Comparison of ENCODE assay signal across 8 cellular contexts in genomic region chr14:64503434-64504309, GRCh38. TPM values are rescaled to one million over a fixed set of nuclear protein-coding genes. Genes with fewer than 3 reads are reported as not detected.
DNase-seq lines count a peak whose midpoint lies in the region; TF ChIP-seq lines count a peak whose summit lies in the region.

A gene with protein sequence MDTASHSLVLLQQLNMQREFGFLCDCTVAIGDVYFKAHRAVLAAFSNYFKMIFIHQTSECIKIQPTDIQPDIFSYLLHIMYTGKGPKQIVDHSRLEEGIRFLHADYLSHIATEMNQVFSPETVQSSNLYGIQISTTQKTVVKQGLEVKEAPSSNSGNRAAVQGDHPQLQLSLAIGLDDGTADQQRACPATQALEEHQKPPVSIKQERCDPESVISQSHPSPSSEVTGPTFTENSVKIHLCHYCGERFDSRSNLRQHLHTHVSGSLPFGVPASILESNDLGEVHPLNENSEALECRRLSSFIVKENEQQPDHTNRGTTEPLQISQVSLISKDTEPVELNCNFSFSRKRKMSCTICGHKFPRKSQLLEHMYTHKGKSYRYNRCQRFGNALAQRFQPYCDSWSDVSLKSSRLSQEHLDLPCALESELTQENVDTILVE (minus strand): TSS chr14:64503838. CDS start chr14:64490533, 13,305 bp downstream.

- H3K4me1 Mint-ChIP-seq in nephron progenitor cell: peaks cover 69% of the 10 kb centered on the region
- peaks cover 76% of the 10 kb centered on the region for H3K4me1 Mint-ChIP-seq in stimulated activated naive CD8-positive, alpha-beta T cell treated with anti-CD3 and anti-CD28 coated beads, Interleukin-15, Interleukin-2, amounts not matched to agents 100 ng/mL and 50 ng/mL, for 24 hours (ENCODE audit: low read depth)

- TF ChIP-seq CTCF in LNCaP clone FGC (IDR thresholded peaks at IDR 0.05; ENCODE audit: control insufficient read depth, extremely low read depth, insufficient read depth) (no peak), fibroblast of the aortic adventitia (IDR thresholded peaks at IDR 0.05; ENCODE audit: insufficient read depth, low read length) (no peak), nephron progenitor cell (IDR thresholded peaks at IDR 0.05) (no peak)

- peak; percentile 83 for TF ChIP-seq POLR2A in Raji (IDR thresholded peaks at IDR 0.05; ENCODE audit: insufficient read depth, low read depth, low read length)

- no peaks in the 10 kb centered on the region for H3K9me3 Mint-ChIP-seq in nephron progenitor cell
- H3K9me3 Mint-ChIP-seq in stimulated activated naive CD8-positive, alpha-beta T cell treated with anti-CD3 and anti-CD28 coated beads, Interleukin-15, Interleukin-2, amounts not matched to agents 100 ng/mL and 50 ng/mL, for 24 hours: no peaks in the 10 kb centered on the region

- peak within 1 kb of the TSS; percentile 100 for H3K27ac Mint-ChIP-seq in nephron progenitor cell
- H3K27ac Mint-ChIP-seq in stimulated activated naive CD8-positive, alpha-beta T cell treated with anti-CD3 and anti-CD28 coated beads, Interleukin-15, Interleukin-2, amounts not matched to agents 100 ng/mL and 50 ng/mL, for 24 hours: peak within 1 kb of the TSS; percentile 100

- H3K27me3 Mint-ChIP-seq in nephron progenitor cell (ENCODE audit: low read depth, poor library complexity): no peaks in the 10 kb centered on the region
- no peaks in the 10 kb centered on the region for H3K27me3 Mint-ChIP-seq in stimulated activated naive CD8-positive, alpha-beta T cell treated with anti-CD3 and anti-CD28 coated beads, Interleukin-15, Interleukin-2, amounts not matched to agents 100 ng/mL and 50 ng/mL, for 24 hours

- peak within 1 kb of the TSS; percentile 75 for H3K4me3 ChIP-seq in LNCaP clone FGC (ENCODE audit: low read depth, low read length)
- H3K4me3 ChIP-seq in fibroblast of the aortic adventitia (ENCODE audit: low read depth, low read length): peak within 1 kb of the TSS; percentile 89

- H3K4me3 Mint-ChIP-seq in nephron progenitor cell: peak within 1 kb of the TSS; percentile 91
- peak within 1 kb of the TSS; percentile 99 for H3K4me3 Mint-ChIP-seq in stimulated activated naive CD8-positive, alpha-beta T cell treated with anti-CD3 and anti-CD28 coated beads, Interleukin-15, Interleukin-2, amounts not matched to agents 100 ng/mL and 50 ng/mL, for 24 hours

- no peaks in the 10 kb centered on the region for H3K36me3 Mint-ChIP-seq in nephron progenitor cell (ENCODE audit: low read depth)
- H3K36me3 Mint-ChIP-seq in stimulated activated naive CD8-positive, alpha-beta T cell treated with anti-CD3 and anti-CD28 coated beads, Interleukin-15, Interleukin-2, amounts not matched to agents 100 ng/mL and 50 ng/mL, for 24 hours (ENCODE audit: low read depth): peaks cover 37% of the 10 kb centered on the region

- DNase-seq in EL (peak; percentile 96), H4 (ENCODE audit: low spot score) (peak; percentile 87), LNCaP clone FGC (ENCODE audit: low read depth) (peak; percentile 74), fibroblast of the aortic adventitia (ENCODE audit: low read depth) (peak; percentile 90), nephron progenitor cell (peak; percentile 85)
- DNase-seq in activated T-helper 9 cell treated with anti-CD3 and anti-CD28 coated beads, Interleukin-2, amount 50 U/mL, for 16 hours (ENCODE audit: low read depth): peak; percentile 93

RNA-seq across cellular contexts. Expression of the gene that starts here (rescaled TPM):
- 2.3 and 2.6 TPM in 2 replicates for total RNA-seq in H4 (2014; rRNA removed; shearing (Covaris generic))
- total RNA-seq in fibroblast of the aortic adventitia (ENCODE audit: low replicate concordance): 7.0 and 11.1 TPM in 2 replicates

Comparison
In these comparisons a context has a peak if more than half of its experiments do, and no peak if none do; other contexts are left out.
1. Peak in every context shown above with its lines: DNase-seq and H3K4me3 ChIP-seq.